ENCODE assay signal across 14 cellular contexts in the genomic region with DNA sequence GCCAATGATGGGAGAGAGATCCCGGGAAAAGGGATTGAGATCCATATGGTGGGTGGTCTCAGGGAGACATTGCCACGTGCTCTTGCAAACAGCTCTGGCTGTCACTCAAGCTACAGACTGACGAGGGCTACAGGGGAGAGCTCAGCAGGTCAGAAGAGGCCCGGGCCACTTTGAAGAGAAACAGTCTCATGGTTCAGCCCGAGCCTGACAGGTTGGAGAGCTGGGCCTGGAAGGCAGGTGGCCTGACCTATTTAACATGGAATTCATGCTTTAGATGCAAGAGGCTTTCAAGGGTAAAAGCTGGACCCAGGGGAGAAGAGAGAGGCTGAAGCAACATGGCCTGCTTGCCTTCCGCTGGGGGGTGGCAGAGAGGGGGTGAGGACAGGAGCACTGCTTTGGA.
DNase-seq lines count a peak whose midpoint lies in the region; ATAC-seq and TF ChIP-seq lines count a peak whose summit lies in the region.
"Had no signal": no experiment of that assay in that cellular context is flagged by ENCODE, and none has a peak within 500 bp of the region (broad histone marks: within the 10 kb centered on the region; RNA-seq: fewer than 3 reads in every experiment).

No MANE protein-coding gene starts in this region.

- H3K27me3 Mint-ChIP-seq in natural killer cell treated with Interleukin-12 subunit alpha and Interleukin-12 subunit beta and Interleukin-15 and Interleukin-18, amount 100 ng/mL, for 72 hours, result peaks cover 7 to 15% of the 10 kb centered on the region in 2 donors
- H3K27me3 Mint-ChIP-seq in natural killer cell (ENCODE audit: low read depth in 2 of 2), result peaks cover 11 to 14% of the 10 kb centered on the region in 2 donors
- H3K27me3 Mint-ChIP-seq in neural progenitor cell (ENCODE audit: insufficient read depth, low read depth), result peaks cover 37% of the 10 kb centered on the region
- peaks cover 4% of the 10 kb centered on the region for H3K27me3 Mint-ChIP-seq in WTC11 (ENCODE audit: low read depth)

- POLR2A ChIA-PET in WTC11 (lab: Charles Lee), result no interaction called here

- H3K4me1 ChIP-seq in neural progenitor cell, result peaks cover 24% of the 10 kb centered on the region
- H3K4me1 ChIP-seq: A549, BE2C had no signal

- peaks cover 19% of the 10 kb centered on the region for H3F3A ChIP-seq in neural progenitor cell (ENCODE audit: low read depth)

- H3K27ac ChIP-seq in neural progenitor cell, result no peak overlapping the region
- H3K27ac ChIP-seq: A549, C4-2B had no signal

- H3K4me3 ChIP-seq in neural progenitor cell, result no peak overlapping the region
- H3K4me3 ChIP-seq: A549 had no signal

- H3K9me3 Mint-ChIP-seq in natural killer cell treated with Interleukin-12 subunit alpha and Interleukin-12 subunit beta and Interleukin-15 and Interleukin-18, amount 100 ng/mL, for 72 hours, result no peaks in the 10 kb centered on the region
- H3K9me3 Mint-ChIP-seq in natural killer cell (no peaks in the 10 kb centered on the region), neural progenitor cell (no peaks in the 10 kb centered on the region), WTC11 (no peaks in the 10 kb centered on the region)
- H3K9me3 Mint-ChIP-seq: CD4-positive, alpha-beta memory T cell had no signal

- DNase-seq in natural killer cell treated with Interleukin-12 subunit alpha and Interleukin-12 subunit beta and Interleukin-15 and Interleukin-18, amount 100 ng/mL, for 72 hours (ENCODE audit: low spot score), result peak; percentile 31
- DNase-seq in natural killer cell, result no peak
- peak; percentile 15 for DNase-seq in cerebellar cortex (ENCODE audit: low spot score)
- peak; percentile 45 for DNase-seq in neural progenitor cell (ENCODE audit: low spot score)
- DNase-seq in HPDE6-E6E7 (ENCODE audit: extremely low spot score), result no peak
- no peak for DNase-seq in WTC11 (ENCODE audit: low spot score)
- no peak for DNase-seq in posterior cingulate gyrus
- DNase-seq: BE2C; CD4-positive, alpha-beta memory T cell; DMS79; GDM1; HCEC 1CT had no signal

- H3K27ac Mint-ChIP-seq in natural killer cell treated with Interleukin-12 subunit alpha and Interleukin-12 subunit beta and Interleukin-15 and Interleukin-18, amount 100 ng/mL, for 72 hours, result no peak overlapping the region
- H3K27ac Mint-ChIP-seq in natural killer cell (no peak overlapping the region), neural progenitor cell (no peak overlapping the region), WTC11 (no peak overlapping the region)
- H3K27ac Mint-ChIP-seq: CD4-positive, alpha-beta memory T cell had no signal

- peaks cover 9% of the 10 kb centered on the region for H4K20me1 ChIP-seq in neural progenitor cell (ENCODE audit: low read depth)

- H3K9ac ChIP-seq in neural progenitor cell, result no peak overlapping the region

- CTCF ChIA-PET in WTC11 (lab: Charles Lee), result interaction anchor here (0.7 to 4.0 kb wide), 8 partner anchors 10 to 222 kb away, joined by 3 to 12 read pairs (median 4); a partner anchor contains a TSS

- H3K4me3 Mint-ChIP-seq in natural killer cell treated with Interleukin-12 subunit alpha and Interleukin-12 subunit beta and Interleukin-15 and Interleukin-18, amount 100 ng/mL, for 72 hours, result no peak overlapping the region
- H3K4me3 Mint-ChIP-seq in natural killer cell, result no peak overlapping the region
- peak overlapping the region; percentile 39 for H3K4me3 Mint-ChIP-seq in neural progenitor cell
- H3K4me3 Mint-ChIP-seq in WTC11, result no peak overlapping the region
- H3K4me3 Mint-ChIP-seq: CD4-positive, alpha-beta memory T cell had no signal

- no peaks in the 10 kb centered on the region for H3K36me3 ChIP-seq in neural progenitor cell
- H3K36me3 ChIP-seq: BE2C had no signal

- no peaks in the 10 kb centered on the region for H3K4me1 Mint-ChIP-seq in natural killer cell treated with Interleukin-12 subunit alpha and Interleukin-12 subunit beta and Interleukin-15 and Interleukin-18, amount 100 ng/mL, for 72 hours (ENCODE audit: low read depth in 2 of 2)
- H3K4me1 Mint-ChIP-seq in natural killer cell, result no peaks in the 10 kb centered on the region
- H3K4me1 Mint-ChIP-seq in neural progenitor cell, result peaks cover 65% of the 10 kb centered on the region
- H3K4me1 Mint-ChIP-seq in WTC11, result peaks cover 52% of the 10 kb centered on the region

- no peak for ATAC-seq in natural killer cell treated with Interleukin-12 subunit alpha and Interleukin-12 subunit beta and Interleukin-15 and Interleukin-18, amount 100 ng/mL, for 72 hours
- ATAC-seq in natural killer cell (no peak), WTC11 (no peak)
- ATAC-seq: A549 had no signal

- H3K79me2 ChIP-seq in neural progenitor cell (ENCODE audit: low read depth), result no peaks in the 10 kb centered on the region

- no peaks in the 10 kb centered on the region for H3K36me3 Mint-ChIP-seq in natural killer cell treated with Interleukin-12 subunit alpha and Interleukin-12 subunit beta and Interleukin-15 and Interleukin-18, amount 100 ng/mL, for 72 hours
- no peaks in the 10 kb centered on the region for H3K36me3 Mint-ChIP-seq in natural killer cell
- H3K36me3 Mint-ChIP-seq in neural progenitor cell, result no peaks in the 10 kb centered on the region
- H3K36me3 Mint-ChIP-seq in WTC11, result no peaks in the 10 kb centered on the region
- H3K36me3 Mint-ChIP-seq: CD4-positive, alpha-beta memory T cell had no signal

- no peaks in the 10 kb centered on the region for H3K9me3 ChIP-seq in neural progenitor cell (ENCODE audit: low read depth)
- H3K9me3 ChIP-seq: A549, BE2C had no signal

- intact Hi-C loops in natural killer cell (cut with micrococcal nuclease) (no loop called here), posterior cingulate gyrus (cut with DNase I) (no loop called here)

- TF ChIP-seq CTCF in natural killer cell (IDR thresholded peaks at IDR 0.05) (no peak), neural progenitor cell (IDR thresholded peaks at IDR 0.05) (no peak), WTC11 (IDR thresholded peaks at IDR 0.05) (no peak)

- H3K27me3 ChIP-seq in neural progenitor cell, result no peaks in the 10 kb centered on the region
- H3K27me3 ChIP-seq: BE2C had no signal

- peak overlapping the region; percentile 18 for H3K4me2 ChIP-seq in neural progenitor cell
- H3K4me2 ChIP-seq: A549 had no signal

- no peak overlapping the region for H2AFZ ChIP-seq in neural progenitor cell (replicated peaks)

TF ChIP-seq in WTC11, 78 proteins besides CTCF, POLR2A, EP300 and RAD21 (continues in another document):
- TF ChIP-seq HMGA2 (CRISPR knock-in tag; IDR thresholded peaks at IDR 0.05), result no peak
- TF ChIP-seq GRHL2 (CRISPR knock-in tag; IDR thresholded peaks at IDR 0.05; ENCODE audit: insufficient replicate concordance, severe bottlenecking), result no peak
- TF ChIP-seq, protein P1, sequence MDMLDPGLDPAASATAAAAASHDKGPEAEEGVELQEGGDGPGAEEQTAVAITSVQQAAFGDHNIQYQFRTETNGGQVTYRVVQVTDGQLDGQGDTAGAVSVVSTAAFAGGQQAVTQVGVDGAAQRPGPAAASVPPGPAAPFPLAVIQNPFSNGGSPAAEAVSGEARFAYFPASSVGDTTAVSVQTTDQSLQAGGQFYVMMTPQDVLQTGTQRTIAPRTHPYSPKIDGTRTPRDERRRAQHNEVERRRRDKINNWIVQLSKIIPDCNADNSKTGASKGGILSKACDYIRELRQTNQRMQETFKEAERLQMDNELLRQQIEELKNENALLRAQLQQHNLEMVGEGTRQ (CRISPR knock-in tag; IDR thresholded peaks at IDR 0.05), result no peak
- no peak for TF ChIP-seq OVOL2 (CRISPR knock-in tag; IDR thresholded peaks at IDR 0.05; ENCODE audit: borderline replicate concordance)
- TF ChIP-seq GABPB1 (CRISPR knock-in tag; IDR thresholded peaks at IDR 0.05), result no peak
- TF ChIP-seq ZNF671 (CRISPR knock-in tag; IDR thresholded peaks at IDR 0.05), result no peak
- TF ChIP-seq, protein P2, sequence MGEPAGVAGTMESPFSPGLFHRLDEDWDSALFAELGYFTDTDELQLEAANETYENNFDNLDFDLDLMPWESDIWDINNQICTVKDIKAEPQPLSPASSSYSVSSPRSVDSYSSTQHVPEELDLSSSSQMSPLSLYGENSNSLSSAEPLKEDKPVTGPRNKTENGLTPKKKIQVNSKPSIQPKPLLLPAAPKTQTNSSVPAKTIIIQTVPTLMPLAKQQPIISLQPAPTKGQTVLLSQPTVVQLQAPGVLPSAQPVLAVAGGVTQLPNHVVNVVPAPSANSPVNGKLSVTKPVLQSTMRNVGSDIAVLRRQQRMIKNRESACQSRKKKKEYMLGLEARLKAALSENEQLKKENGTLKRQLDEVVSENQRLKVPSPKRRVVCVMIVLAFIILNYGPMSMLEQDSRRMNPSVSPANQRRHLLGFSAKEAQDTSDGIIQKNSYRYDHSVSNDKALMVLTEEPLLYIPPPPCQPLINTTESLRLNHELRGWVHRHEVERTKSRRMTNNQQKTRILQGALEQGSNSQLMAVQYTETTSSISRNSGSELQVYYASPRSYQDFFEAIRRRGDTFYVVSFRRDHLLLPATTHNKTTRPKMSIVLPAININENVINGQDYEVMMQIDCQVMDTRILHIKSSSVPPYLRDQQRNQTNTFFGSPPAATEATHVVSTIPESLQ (CRISPR knock-in tag; IDR thresholded peaks at IDR 0.05), result no peak
- TF ChIP-seq, protein P3, sequence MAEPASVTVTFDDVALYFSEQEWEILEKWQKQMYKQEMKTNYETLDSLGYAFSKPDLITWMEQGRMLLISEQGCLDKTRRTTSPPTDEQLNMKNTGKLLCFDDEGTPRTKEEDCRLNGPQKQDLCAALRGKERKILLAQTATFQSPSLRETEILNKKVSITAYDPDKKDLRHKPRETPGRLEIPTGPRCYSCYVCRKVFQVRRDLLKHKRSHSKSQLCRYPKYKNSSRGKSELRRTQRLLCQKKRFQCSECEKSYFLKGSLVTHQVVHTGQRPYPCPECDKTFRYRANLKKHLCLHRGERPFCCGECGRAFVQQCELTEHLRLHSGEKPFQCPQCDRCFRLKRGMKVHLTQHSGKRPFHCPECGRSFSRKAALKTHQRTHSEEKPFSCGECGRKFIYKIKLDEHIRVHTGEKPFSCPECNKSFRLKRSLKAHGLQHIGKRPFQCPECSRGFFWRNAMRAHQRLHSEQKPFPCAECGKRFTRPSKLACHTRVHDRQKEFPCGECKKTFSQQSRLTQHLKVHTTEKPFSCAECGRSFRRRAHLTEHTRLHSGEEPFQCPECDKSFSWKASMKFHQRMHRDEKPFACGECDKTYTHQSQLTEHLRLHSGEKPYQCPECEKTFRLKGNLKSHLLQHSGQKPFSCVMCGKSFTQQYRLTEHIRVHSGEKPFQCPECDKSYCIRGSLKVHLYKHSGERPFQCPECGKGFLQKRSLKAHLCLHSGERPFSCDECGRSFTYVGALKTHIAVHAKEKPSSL (CRISPR knock-in tag; conservative IDR thresholded peaks at IDR 0.05), result no peak
- TF ChIP-seq, protein P4, sequence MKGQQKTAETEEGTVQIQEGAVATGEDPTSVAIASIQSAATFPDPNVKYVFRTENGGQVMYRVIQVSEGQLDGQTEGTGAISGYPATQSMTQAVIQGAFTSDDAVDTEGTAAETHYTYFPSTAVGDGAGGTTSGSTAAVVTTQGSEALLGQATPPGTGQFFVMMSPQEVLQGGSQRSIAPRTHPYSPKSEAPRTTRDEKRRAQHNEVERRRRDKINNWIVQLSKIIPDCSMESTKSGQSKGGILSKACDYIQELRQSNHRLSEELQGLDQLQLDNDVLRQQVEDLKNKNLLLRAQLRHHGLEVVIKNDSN (CRISPR knock-in tag; IDR thresholded peaks at IDR 0.05), result no peak
- no peak for TF ChIP-seq TCF7 (CRISPR knock-in tag; IDR thresholded peaks at IDR 0.05; ENCODE audit: low read depth)
- no peak for TF ChIP-seq MXD4 (CRISPR knock-in tag; IDR thresholded peaks at IDR 0.05; ENCODE audit: borderline replicate concordance)

Comparison
In these comparisons a context has a peak if more than half of its experiments do, and no peak if none do; other contexts are left out.
1. DNase-seq: peak in natural killer cell treated with Interleukin-12 subunit alpha and Interleukin-12 subunit beta and Interleukin-15 and Interleukin-18, amount 100 ng/mL, for 72 hours (single experiment), cerebellar cortex (single experiment) and neural progenitor cell (single experiment); none in natural killer cell (single experiment), HPDE6-E6E7 (single experiment), WTC11 (single experiment) and posterior cingulate gyrus (0 of 10).